ENCODE assay signal across 33 cellular contexts in genomic region chr10:51403522-51403921, GRCh38.
"Had no signal": no experiment of that assay in that cellular context is flagged by ENCODE, and none has a peak within 500 bp of the region (broad histone marks: within the 10 kb centered on the region; RNA-seq: fewer than 3 reads in every experiment).

No MANE protein-coding gene starts in this region.

- H3K4me3 ChIP-seq: breast epithelium, cardiac muscle cell, colonic mucosa, esophagus squamous epithelium, gastroesophageal sphincter, heart right ventricle had no signal

- H3K27ac ChIP-seq: breast epithelium, cardiac muscle cell, colonic mucosa, epithelial cell of prostate, esophagus squamous epithelium, heart right ventricle, WERI-Rb-1 had no signal

- FAIRE-seq: endometrium, endothelial cell of umbilical vein had no signal

- H3K27me3 ChIP-seq: breast epithelium, cardiac muscle cell, colonic mucosa, esophagus squamous epithelium, gastroesophageal sphincter, heart right ventricle had no signal

- DNase-seq: activated B cell treated with CpG ODN at 0.5 μM for 24 hours; activated CD4-positive, alpha-beta memory T cell treated with anti-CD3 and anti-CD28 coated beads for 36 hours; activated CD4-positive, alpha-beta T cell treated with anti-CD3 and anti-CD28 coated beads for 48 hours; activated CD4-positive, alpha-beta T cell treated with anti-CD3 and anti-CD28 coated beads, Interleukin-2, amount 50 U/mL, for 1 hour; activated CD8-positive, alpha-beta memory T cell treated with anti-CD3 and anti-CD28 coated beads, Interleukin-2, amount 10 ng/mL, durations not matched to agents 7 days and 5 days; activated CD8-positive, alpha-beta memory T cell treated with anti-CD3 and anti-CD28 coated beads, Interleukin-2, amount 50 U/mL, for 4 hours; activated CD8-positive, alpha-beta T cell treated with anti-CD3 and anti-CD28 coated beads, Interleukin-2, amount 10 ng/mL, durations not matched to agents 7 days and 5 days; activated gamma-delta T cell; activated naive CD4-positive, alpha-beta T cell; activated naive CD4-positive, alpha-beta T cell treated with anti-CD3 and anti-CD28 coated beads, Interleukin-2, amount 10 ng/mL, durations not matched to agents 7 days and 5 days; activated naive CD8-positive, alpha-beta T cell treated with anti-CD3 and anti-CD28 coated beads, Interleukin-2, amount 10 ng/mL, durations not matched to agents 7 days and 5 days; activated T-cell treated with anti-CD3 and anti-CD28 coated beads, Interleukin-2, amount 50 U/mL, for 1 hour; activated T-cell treated with anti-CD3 and anti-CD28 coated beads, Interleukin-2, amount 50 U/mL, for 48 hours; amygdala; aorta; central memory CD4-positive, alpha-beta T cell; cerebellar nuclear complex; colonic mucosa; effector CD8-positive, alpha-beta T cell; esophagus squamous epithelium; foreskin melanocyte; heart right ventricle; T-cell; T1000; WERI-Rb-1 had no signal

- ATAC-seq: activated CD4-positive, CD25-positive, alpha-beta regulatory T cell treated with anti-CD3 and anti-CD28 coated beads, Interleukin-2, amount 50 U/mL, for 24 hours; activated CD8-positive, alpha-beta memory T cell treated with anti-CD3 and anti-CD28 coated beads, Interleukin-2, amount 10 ng/mL, durations not matched to agents 7 days and 5 days; activated CD8-positive, alpha-beta T cell treated with anti-CD3 and anti-CD28 coated beads, Interleukin-2, amount 10 ng/mL, durations not matched to agents 7 days and 5 days; activated naive CD4-positive, alpha-beta T cell treated with anti-CD3 and anti-CD28 coated beads, Interleukin-2, amount 50 U/mL, for 72 hours; gastroesophageal sphincter; T-cell had no signal

- H3K4me1 ChIP-seq: breast epithelium, colonic mucosa had no signal

- H3K9me3 ChIP-seq: breast epithelium, colonic mucosa, esophagus squamous epithelium, gastroesophageal sphincter, heart right ventricle had no signal

- H3K36me3 ChIP-seq: breast epithelium, cardiac muscle cell, colonic mucosa, esophagus squamous epithelium, gastroesophageal sphincter, heart right ventricle, WERI-Rb-1 had no signal
